8 cellular contexts compared by ENCODE assay signal in genomic region chr9:136807281-136808074, GRCh38. TPM values are rescaled to one million over a fixed set of nuclear protein-coding genes. Genes with fewer than 3 reads are reported as not detected.
DNase-seq lines count a peak whose midpoint lies in the region; ATAC-seq, FAIRE-seq and TF ChIP-seq lines count a peak whose summit lies in the region.

TSS of gene RABL6 (plus strand) at chr9:136807948. CDS start at chr9:136808197, 249 bp downstream.

- H3K36me3 Mint-ChIP-seq in GM23338 (ENCODE audit: low read depth) = peaks cover 30% of the 10 kb centered on the region
- H3K36me3 Mint-ChIP-seq in T-helper 1 cell treated with Interleukin-12 subunit alpha and Interleukin-12 subunit beta and Interleukin-4 antibody, amounts not matched to agents 30 μg/mL and 1 μg/mL, for 36 hours (ENCODE audit: low read depth) = peaks cover 14% of the 10 kb centered on the region

- H3K4me1 ChIP-seq in GM23338 (ENCODE audit: insufficient read depth) = peaks cover 11% of the 10 kb centered on the region; the same call in 1 of the 2 replicates

- 0 out of 2 replicates have a peak within 1 kb of the TSS, but pooled peaks have one; percentile 89 for H2AFZ ChIP-seq in GM23338

- H3K9me2 ChIP-seq in GM23338 (ENCODE audit: insufficient read depth) = no peaks in the 10 kb centered on the region

- intact Hi-C loops in left ventricle myocardium superior (cut with micrococcal nuclease) = no loop called here

- peak within 1 kb of the TSS; percentile 94 for H3K4me2 ChIP-seq in GM23338

- peak within 1 kb of the TSS; percentile 88 for H3K4me3 Mint-ChIP-seq in GM23338
- H3K4me3 Mint-ChIP-seq in T-helper 1 cell treated with Interleukin-12 subunit alpha and Interleukin-12 subunit beta and Interleukin-4 antibody, amounts not matched to agents 30 μg/mL and 1 μg/mL, for 36 hours = peak within 1 kb of the TSS; percentile 87

- no peaks in the 10 kb centered on the region for H3K27me3 ChIP-seq in GM23338 (ENCODE audit: insufficient read depth)

- DNase-seq in GF-D8 (lab: John Stamatoyannopoulos, UW) (peak; percentile 45), GM23338 (ENCODE audit: low spot score) (peak; percentile 83), LoVo (ENCODE audit: low spot score) (peak; percentile 84), amygdala (lab: John Stamatoyannopoulos, UW) (peak in 47 of 56 donors; percentile 22 to 85 (median 61)), left ventricle myocardium superior (peak; percentile 90), putamen (ENCODE audit: low spot score) (peak; percentile 71), urothelium cell line (ENCODE audit: low spot score) (peak; percentile 95)

- no peak for TF ChIP-seq CTCF in GM23338 (conservative IDR thresholded peaks at IDR 0.05; ENCODE audit: low read depth in 2 of 2)

- peaks cover 23% of the 10 kb centered on the region for H3K4me1 Mint-ChIP-seq in GM23338
- H3K4me1 Mint-ChIP-seq in T-helper 1 cell treated with Interleukin-12 subunit alpha and Interleukin-12 subunit beta and Interleukin-4 antibody, amounts not matched to agents 30 μg/mL and 1 μg/mL, for 36 hours (ENCODE audit: low read depth) = peaks cover 23% of the 10 kb centered on the region

- H3K27ac ChIP-seq in GM23338 (ENCODE audit: low read depth) = 0 out of 2 replicates have a peak within 1 kb of the TSS, but pooled peaks have one; percentile 50

- peak within 1 kb of the TSS; percentile 97 for H3K4me3 ChIP-seq in GM23338

- H3K36me3 ChIP-seq in GM23338 (ENCODE audit: insufficient read depth) = peaks cover 4% of the 10 kb centered on the region; the same call in 1 of the 2 replicates

- 0 out of 2 replicates have a peak, but pooled peaks cover 3% of the 10 kb centered on the region for H3F3A ChIP-seq in GM23338 (replicated peaks; ENCODE audit: low read depth)

- no peak for FAIRE-seq in urothelium cell line (lab: Jason Lieb, UNC)

- H3K9me3 Mint-ChIP-seq in GM23338 = no peaks in the 10 kb centered on the region; the same call in 2 of the 3 replicates
- no peaks in the 10 kb centered on the region for H3K9me3 Mint-ChIP-seq in T-helper 1 cell treated with Interleukin-12 subunit alpha and Interleukin-12 subunit beta and Interleukin-4 antibody, amounts not matched to agents 30 μg/mL and 1 μg/mL, for 36 hours

- peaks cover 34% of the 10 kb centered on the region for H4K20me1 ChIP-seq in GM23338 (replicated peaks; ENCODE audit: insufficient read depth)

- H3K27ac Mint-ChIP-seq in GM23338 = peak within 1 kb of the TSS; percentile 91
- peak within 1 kb of the TSS; percentile 87 for H3K27ac Mint-ChIP-seq in T-helper 1 cell treated with Interleukin-12 subunit alpha and Interleukin-12 subunit beta and Interleukin-4 antibody, amounts not matched to agents 30 μg/mL and 1 μg/mL, for 36 hours

- peaks cover 41% of the 10 kb centered on the region for H3K79me2 ChIP-seq in GM23338 (replicated peaks; ENCODE audit: insufficient read depth)

- peak; percentile 71 for ATAC-seq in GM23338
- peak; percentile 92 for ATAC-seq in left ventricle myocardium superior

- peaks cover 23% of the 10 kb centered on the region for H3K27me3 Mint-ChIP-seq in GM23338 (ENCODE audit: insufficient read depth, low read depth, poor library complexity)
- H3K27me3 Mint-ChIP-seq in T-helper 1 cell treated with Interleukin-12 subunit alpha and Interleukin-12 subunit beta and Interleukin-4 antibody, amounts not matched to agents 30 μg/mL and 1 μg/mL, for 36 hours (ENCODE audit: low read depth) = no peaks in the 10 kb centered on the region

TF ChIP-seq in GM23338, 12 proteins besides CTCF, POLR2A, EP300 and RAD21:
- TF ChIP-seq POLR2AphosphoS5 (IDR thresholded peaks at IDR 0.05; ENCODE audit: low read depth) (peak; percentile 78), NANOG (IDR thresholded peaks at IDR 0.05; ENCODE audit: borderline replicate concordance) (no peak)
TF ChIP-seq in GM23338: peak in this region for 1.

RNA-seq across cellular contexts. Expression of gene RABL6, which starts in this region (rescaled TPM):
- 117 and 127 TPM in 2 replicates for total RNA-seq in GM23338 (2014; rRNA removed; shearing (Covaris generic))
- polyA plus RNA-seq in GM23338 (2016; fragmentation: Nextera tagmentation; extraction: Ambion mirVana) = 59.1 and 66.7 TPM in 2 replicates
- 73.0 TPM for total RNA-seq in left ventricle myocardium superior

Comparison
In these comparisons a context has a peak if more than half of its experiments do, and no peak if none do; other contexts are left out.
1. Peak in every context shown above with its lines: DNase-seq, ATAC-seq, H3K4me3 ChIP-seq and H3K27ac ChIP-seq.
2. DNase-seq: peak in every context shown above with its lines; median percentile 95 in urothelium cell line; 90 in left ventricle myocardium superior; 84 in LoVo; 83 in GM23338; 71 in putamen; 61 in amygdala; 45 in GF-D8.